Comparison of ENCODE assay signal across 18 cellular contexts in genomic region chr13:112392719-112393118, GRCh38. TPM values are rescaled to one million over a fixed set of nuclear protein-coding genes. Genes with fewer than 3 reads are reported as not detected.
DNase-seq lines count a peak whose midpoint lies in the region; ATAC-seq and TF ChIP-seq lines count a peak whose summit lies in the region.
"Had no signal": no experiment of that assay in that cellular context is flagged by ENCODE, and none has a peak within 500 bp of the region (broad histone marks: within the 10 kb centered on the region; RNA-seq: fewer than 3 reads in every experiment).

No MANE protein-coding gene starts in this region.

- no peak overlapping the region for H2BK20ac ChIP-seq in H9 (ENCODE audit: low read depth, low read length, poor library complexity, severe bottlenecking)

- H3K56ac ChIP-seq in H9 (ENCODE audit: insufficient read length, low read depth, low read length): no peak overlapping the region

- H3K9me3 Mint-ChIP-seq in H9: peaks cover 7 to 13% of the 10 kb centered on the region in 2 experiments

- no peak overlapping the region for H3K4me3 Mint-ChIP-seq in H9
- H3K4me3 Mint-ChIP-seq in T-helper 17 cell: no peak overlapping the region

- H3K4me1 ChIP-seq in H9 (ENCODE audit: insufficient read depth, low read length) (no peaks in the 10 kb centered on the region; the same call in 1 of the 2 replicates), OCI-LY7 (ENCODE audit: insufficient read depth, low read length, poor library complexity, severe bottlenecking) (no peaks in the 10 kb centered on the region)

- H3K14ac ChIP-seq in H9 (ENCODE audit: insufficient read depth, low read length): no peak overlapping the region

- H4K20me1 ChIP-seq in H9 (ENCODE audit: control insufficient read depth, insufficient read depth, insufficient read length): no peaks in the 10 kb centered on the region
- H4K20me1 ChIP-seq in OCI-LY7 (ENCODE audit: insufficient read depth, low read length): no peaks in the 10 kb centered on the region

- TF ChIP-seq CTCF in C4-2B (conservative IDR thresholded peaks at IDR 0.05): peak; percentile 15; the same call in 1 of the 2 replicates
- TF ChIP-seq CTCF in H9 (conservative IDR thresholded peaks at IDR 0.05): peak; percentile 63
- 0 out of 2 replicates have a peak, but pooled peaks have one; percentile 26 for TF ChIP-seq CTCF in OCI-LY7 (conservative IDR thresholded peaks at IDR 0.05; ENCODE audit: low read length)

- WGBS in H9 (ENCODE audit: extremely low coverage, insufficient read length, low lambda C conversion rate): no CpG with 5 or more reads among the region's 4 CpGs

- CTCF ChIA-PET in OCI-LY7 (lab: Charles Lee; ENCODE audit: unreplicated experiment): no interaction called here

- H3K79me2 ChIP-seq in H9 (ENCODE audit: insufficient read depth, low read length) (no peaks in the 10 kb centered on the region), OCI-LY7 (ENCODE audit: insufficient read depth, low read depth, low read length) (no peaks in the 10 kb centered on the region)

- H3K27me3 Mint-ChIP-seq in H9 (ENCODE audit: low read depth) (peaks cover 21% of the 10 kb centered on the region), T-helper 17 cell (peaks cover 20% of the 10 kb centered on the region)

- H2BK15ac ChIP-seq in H9 (ENCODE audit: low read depth, low read length): no peak overlapping the region

- H3K9ac ChIP-seq in H9 (ENCODE audit: extremely low read depth, insufficient read length, low read length): no peak overlapping the region

- H3K36me3 ChIP-seq in OCI-LY7 (ENCODE audit: insufficient read depth, low read length): no peaks in the 10 kb centered on the region

- no peaks in the 10 kb centered on the region for H3K79me1 ChIP-seq in H9 (ENCODE audit: insufficient read depth, low read depth, low read length, poor library complexity, severe bottlenecking)

- no peak overlapping the region for H3K27ac Mint-ChIP-seq in H9
- no peak overlapping the region for H3K27ac Mint-ChIP-seq in T-helper 17 cell

- H2AFZ ChIP-seq in H9 (ENCODE audit: low read length) (no peak overlapping the region), OCI-LY7 (ENCODE audit: low read length) (no peak overlapping the region)

- H3T11ph ChIP-seq in H9 (ENCODE audit: low read length): no peak overlapping the region

- intact Hi-C loops in OCI-LY7 (cut with micrococcal nuclease; ENCODE audit: unreplicated experiment): no loop called here

- H2AK5ac ChIP-seq in H9 (ENCODE audit: insufficient read length, low read length): no peak overlapping the region

- no peak for ATAC-seq in T-helper 17 cell

- no peak overlapping the region for H2BK12ac ChIP-seq in H9 (ENCODE audit: insufficient read length, low read depth, low read length)

- H2BK120ac ChIP-seq in H9 (ENCODE audit: low read depth, low read length, poor library complexity, severe bottlenecking): no peak overlapping the region

- H3K4me1 Mint-ChIP-seq in H9 (peaks cover 14 to 20% of the 10 kb centered on the region in 2 experiments), T-helper 17 cell (no peaks in the 10 kb centered on the region)

- H3K4me2 ChIP-seq in H9 (ENCODE audit: insufficient read depth, insufficient read length, low read length): no peak overlapping the region
- H3K4me2 ChIP-seq in OCI-LY7 (ENCODE audit: low read length): no peak overlapping the region

- no peak overlapping the region for H3K4ac ChIP-seq in H9 (ENCODE audit: low read depth, low read length)

- POLR2A ChIA-PET in OCI-LY7 (lab: Charles Lee): no interaction called here

- H2BK5ac ChIP-seq in H9 (ENCODE audit: insufficient read length, low read length): no peak overlapping the region

- no peaks in the 10 kb centered on the region for H3K23me2 ChIP-seq in H9 (ENCODE audit: insufficient read length, low read depth, low read length, poor library complexity, severe bottlenecking)

- H3K23ac ChIP-seq in H9 (ENCODE audit: insufficient read length, low read depth, low read length): no peak overlapping the region

- no peaks in the 10 kb centered on the region for H3K9me2 ChIP-seq in OCI-LY7 (ENCODE audit: insufficient read depth, low read length)

- H3K9me3 ChIP-seq in H9 (ENCODE audit: control insufficient read depth, low read depth, low read length): no peaks in the 10 kb centered on the region
- H3K9me3 ChIP-seq in OCI-LY7 (ENCODE audit: low read length): no peaks in the 10 kb centered on the region
- H3K9me3 ChIP-seq in T-helper 17 cell (ENCODE audit: control insufficient read depth, low read length, poor library complexity, severe bottlenecking): no peaks in the 10 kb centered on the region

- H4K5ac ChIP-seq in H9 (ENCODE audit: insufficient read length, low read depth, low read length): no peak overlapping the region

- no peak overlapping the region for H3K4me3 ChIP-seq in OCI-LY7 (ENCODE audit: low read depth, low read length, poor library complexity, severe bottlenecking)

- H4K8ac ChIP-seq in H9 (replicated peaks; ENCODE audit: insufficient read length, low read depth, low read length): no peak overlapping the region

- no peak overlapping the region for H3K27ac ChIP-seq in C4-2B
- H3K27ac ChIP-seq in H9 (ENCODE audit: insufficient read length, low read depth, low read length): no peak overlapping the region
- no peak overlapping the region for H3K27ac ChIP-seq in OCI-LY7 (ENCODE audit: low read depth, low read length, poor library complexity, severe bottlenecking)

- H3K36me3 Mint-ChIP-seq in H9 (ENCODE audit: insufficient read depth in 1 of 3, low read depth in 3 of 3) (peaks cover 0 to 5% (median 2%) of the 10 kb centered on the region in 3 experiments; a peak in 3 of 7 replicates), T-helper 17 cell (ENCODE audit: low read depth) (no peaks in the 10 kb centered on the region)

- DNase-seq in H9: no peak
- no peak for DNase-seq in OCI-LY7 (ENCODE audit: low spot score)
- peak; percentile 21 for DNase-seq in iPS-NIHi11 (ENCODE audit: low spot score)
- DNase-seq in T-helper 17 cell: no peak
- no peak for DNase-seq in NCI-H1048 (lab: John Stamatoyannopoulos, UW)
- DNase-seq in NCI-H2081 treated with DMSO at 0.1 percent for 48 hours (lab: John Stamatoyannopoulos, UW): no peak
- no peak for DNase-seq in MV-4-11 (lab: John Stamatoyannopoulos, UW)
- DNase-seq: C1 segment of cervical spinal cord, COR-L47, EL, KG1, NCI-H1105 treated with DMSO at 0.1 percent for 48 hours, NCI-H1694 treated with DMSO at 0.1 percent for 48 hours, NCI-H69, OCI-M1 had no signal

- no peak overlapping the region for H3K18ac ChIP-seq in H9 (ENCODE audit: insufficient read length, low read depth, low read length)

- no peaks in the 10 kb centered on the region for H3K27me3 ChIP-seq in H9 (ENCODE audit: insufficient read depth, low read length)

- H4K91ac ChIP-seq in H9 (ENCODE audit: insufficient read length, low read depth, low read length): no peak overlapping the region

- BruUV-seq in OCI-LY7 (replicated peaks; lab: Mats Ljungman, UMichigan): no TSS peak

RNA-seq across cellular contexts. Expression of gene SPACA7, which starts 16.6 kb away (rescaled TPM):
- total RNA-seq in H9 (2021) (not detected in 2 replicates), OCI-LY7 (2022) (not detected in 2 replicates), T-helper 17 cell (not detected)
- not detected in 2 replicates for total RNA-seq in OCI-LY7 (2014; rRNA removed; shearing (Covaris generic))
- total RNA-seq: M059J, SK-MEL-5 had no signal
